In genomic region chr22:46219650-46220049, GRCh38 we compare ENCODE assay signal across 31 cellular contexts. TPM values are rescaled to one million over a fixed set of nuclear protein-coding genes. Genes with fewer than 3 reads are reported as not detected.
DNase-seq lines count a peak whose midpoint lies in the region; ATAC-seq, FAIRE-seq and TF ChIP-seq lines count a peak whose summit lies in the region.
"Had no signal": no experiment of that assay in that cellular context is flagged by ENCODE, and none has a peak within 500 bp of the region (broad histone marks: within the 10 kb centered on the region; RNA-seq: fewer than 3 reads in every experiment).

No MANE protein-coding gene starts in this region.

- POLR2A ChIA-PET in activated CD4-positive, alpha-beta memory T cell treated with anti-CD3 and anti-CD28 coated beads for 36 hours (lab: Charles Lee): no interaction called here
- POLR2A ChIA-PET in activated CD4-positive, alpha-beta memory T cell treated with anti-CD3 and anti-CD28 coated beads, Interleukin-2, amount 10 ng/mL, durations not matched to agents 7 days and 5 days (lab: Charles Lee): no interaction called here
- POLR2A ChIA-PET in K562 (lab: Yijun Ruan, JAX): no interaction called here

- 49% methylated on average over 9 of the region's 10 CpGs for WGBS in K562 (ENCODE audit: insufficient coverage, low coverage, missing lambda C conversion rate)
- WGBS in mesendoderm (ENCODE audit: extremely low coverage, insufficient coverage, low lambda C conversion rate): no CpG with 5 or more reads among the region's 10 CpGs

- ATAC-seq in K562 (no peak), GM18867 (IDR thresholded peaks at IDR 0.05; ENCODE audit: unreplicated experiment) (no peak), HG02981 (IDR thresholded peaks at IDR 0.05; ENCODE audit: unreplicated experiment) (no peak)
- ATAC-seq: esophagus mucosa had no signal

- H2AK5ac ChIP-seq in mesendoderm (ENCODE audit: low read length): no peak overlapping the region

- no peak overlapping the region for H2BK5ac ChIP-seq in mesendoderm (ENCODE audit: low read length)

- H4K8ac ChIP-seq in mesendoderm (ENCODE audit: low read depth, low read length): no peak overlapping the region

- no peak overlapping the region for H3K27ac Mint-ChIP-seq in activated CD4-positive, alpha-beta memory T cell treated with anti-CD3 and anti-CD28 coated beads for 36 hours
- no peak overlapping the region for H3K27ac Mint-ChIP-seq in activated CD4-positive, alpha-beta memory T cell treated with anti-CD3 and anti-CD28 coated beads, Interleukin-2, amount 10 ng/mL, durations not matched to agents 7 days and 5 days
- H3K27ac Mint-ChIP-seq: activated naive CD4-positive, alpha-beta T cell treated with anti-CD3 and anti-CD28 coated beads, Interleukin-2, amount 50 U/mL, for 24 hours had no signal

- H4K5ac ChIP-seq in mesendoderm (ENCODE audit: low read length): no peak overlapping the region

- in situ Hi-C loops in K562 (cut with MboI): no loop called here

- no peak overlapping the region for H3K27ac ChIP-seq in K562 (ENCODE audit: extremely low read depth, low read depth, low read length)
- H3K27ac ChIP-seq in mesendoderm (ENCODE audit: low read depth, low read length): no peak overlapping the region
- H3K27ac ChIP-seq: KMS-11, SK-N-MC had no signal

- H2AFZ ChIP-seq in K562 (ENCODE audit: low read depth, low read length): no peak overlapping the region

- no peak overlapping the region for H3K4me3 Mint-ChIP-seq in activated CD4-positive, alpha-beta memory T cell treated with anti-CD3 and anti-CD28 coated beads for 36 hours
- no peak overlapping the region for H3K4me3 Mint-ChIP-seq in activated CD4-positive, alpha-beta memory T cell treated with anti-CD3 and anti-CD28 coated beads, Interleukin-2, amount 10 ng/mL, durations not matched to agents 7 days and 5 days
- H3K4me3 Mint-ChIP-seq: activated naive CD4-positive, alpha-beta T cell treated with anti-CD3 and anti-CD28 coated beads, Interleukin-2, amount 50 U/mL, for 24 hours had no signal

- intact Hi-C loops in activated CD4-positive, alpha-beta memory T cell treated with anti-CD3 and anti-CD28 coated beads for 36 hours (cut with micrococcal nuclease): loop anchor here (2.0 kb wide), 1 partner anchor 31 kb away; the partner anchor contains the start of gene CDPF1
- intact Hi-C loops in K562 (cut with micrococcal nuclease): no loop called here

- H2BK15ac ChIP-seq in mesendoderm (replicated peaks; ENCODE audit: low read depth): no peak overlapping the region

- TF ChIP-seq CTCF in K562 (IDR thresholded peaks at IDR 0.05 in 2 of 3, conservative IDR thresholded peaks at IDR 0.05 in 1 of 3; ENCODE audit: insufficient read depth in 2 of 3, low read depth in 1 of 3, low read length in 3 of 3): no peak

- peak; percentile 18 for DNase-seq in activated CD4-positive, alpha-beta memory T cell treated with anti-CD3 and anti-CD28 coated beads for 36 hours
- DNase-seq in activated CD4-positive, alpha-beta memory T cell treated with anti-CD3 and anti-CD28 coated beads, Interleukin-2, amount 10 ng/mL, durations not matched to agents 7 days and 5 days: no peak
- DNase-seq in GM19239 (ENCODE audit: insufficient read length, low spot score) (peak; percentile 33), NCI-H345 treated with DMSO at 0.1 percent for 48 hours (lab: John Stamatoyannopoulos, UW; ENCODE audit: unreplicated experiment) (peak; percentile 45), K562 (ENCODE audit: extremely low read depth in 1 of 4, low spot score in 3 of 4) (no peak), mesendoderm (no peak)
- DNase-seq: activated CD4-positive, CD25-positive, alpha-beta regulatory T cell; activated CD8-positive, alpha-beta memory T cell treated with anti-CD3 and anti-CD28 coated beads, Interleukin-2, amount 50 U/mL, for 48 hours; cerebellar nuclear complex; effector CD4-positive, alpha-beta T cell; GF-D8; hypothalamus; mammary epithelial cell; NCI-H1048; NCI-H2081 treated with DMSO at 0.1 percent for 48 hours; NCI-H69; nucleus accumbens; stimulated activated CD4-positive, alpha-beta T cell treated with anti-CD3 and anti-CD28 coated beads, Interleukin-4, amount 100 ng/mL, for 4 hours; T1000; trophoblast cell had no signal

- H3K4me2 ChIP-seq in K562 (ENCODE audit: insufficient read depth, low read length) (no peak overlapping the region), mesendoderm (ENCODE audit: low read length) (no peak overlapping the region)
- H3K4me2 ChIP-seq: KMS-11 had no signal

- no peak for TF ChIP-seq RAD21 in K562 (CRISPR knock-in tag; conservative IDR thresholded peaks at IDR 0.05 in 1 of 2, IDR thresholded peaks at IDR 0.05 in 1 of 2)

- H3K9ac ChIP-seq in K562 (ENCODE audit: insufficient read depth in 1 of 2, low read depth in 2 of 2, low read length in 2 of 2) (no peak overlapping the region), mesendoderm (ENCODE audit: low read length) (no peak overlapping the region)
- H3K9ac ChIP-seq: KMS-11 had no signal

- no peak overlapping the region for H3K56ac ChIP-seq in mesendoderm (ENCODE audit: low read length)

- H3K4me1 ChIP-seq in K562 (replicated peaks in 1 of 2; ENCODE audit: control insufficient read depth in 2 of 2, insufficient read depth in 2 of 2, low read length in 2 of 2): peaks cover 0 to 7% of the 10 kb centered on the region in 2 experiments; a peak in 1 of 5 replicates
- no peaks in the 10 kb centered on the region for H3K4me1 ChIP-seq in mesendoderm (ENCODE audit: control insufficient read depth, low read depth, low read length)

- H3K36me3 Mint-ChIP-seq in activated CD4-positive, alpha-beta memory T cell treated with anti-CD3 and anti-CD28 coated beads for 36 hours: peaks cover 29% of the 10 kb centered on the region
- peaks cover 35% of the 10 kb centered on the region for H3K36me3 Mint-ChIP-seq in activated CD4-positive, alpha-beta memory T cell treated with anti-CD3 and anti-CD28 coated beads, Interleukin-2, amount 10 ng/mL, durations not matched to agents 7 days and 5 days (ENCODE audit: low read depth)

- H3K9me3 ChIP-seq in K562 (replicated peaks; ENCODE audit: control insufficient read depth, insufficient read depth, low read depth, low read length): no peaks in the 10 kb centered on the region

- peaks cover 15% of the 10 kb centered on the region for H3K4me1 Mint-ChIP-seq in activated CD4-positive, alpha-beta memory T cell treated with anti-CD3 and anti-CD28 coated beads for 36 hours (ENCODE audit: low read depth)
- H3K4me1 Mint-ChIP-seq in activated CD4-positive, alpha-beta memory T cell treated with anti-CD3 and anti-CD28 coated beads, Interleukin-2, amount 10 ng/mL, durations not matched to agents 7 days and 5 days: peaks cover 17% of the 10 kb centered on the region

- H3K27me3 ChIP-seq in K562 (ENCODE audit: control insufficient read depth in 2 of 2, insufficient read depth in 2 of 2, low read length in 2 of 2): no peaks in the 10 kb centered on the region
- H3K27me3 ChIP-seq in mesendoderm (ENCODE audit: insufficient read depth, low read length, poor library complexity): no peaks in the 10 kb centered on the region

- no peak for TF ChIP-seq EP300 in K562 (IDR thresholded peaks at IDR 0.05; ENCODE audit: low read length)

- H3K4me3 ChIP-seq in K562: no peak overlapping the region
- H3K4me3 ChIP-seq in mesendoderm (ENCODE audit: low read length): no peak overlapping the region
- H3K4me3 ChIP-seq: SK-N-MC had no signal

- H3K79me2 ChIP-seq in K562 (ENCODE audit: control insufficient read depth, insufficient read depth, low read length) (no peaks in the 10 kb centered on the region), mesendoderm (ENCODE audit: control insufficient read depth, insufficient read depth, low read length) (no peaks in the 10 kb centered on the region)

- no TSS peak for BruUV-seq in K562 (replicated peaks; lab: Mats Ljungman, UMichigan)

- CTCF ChIA-PET in activated CD4-positive, alpha-beta memory T cell treated with anti-CD3 and anti-CD28 coated beads for 36 hours (lab: Charles Lee): no interaction called here
- CTCF ChIA-PET in activated CD4-positive, alpha-beta memory T cell treated with anti-CD3 and anti-CD28 coated beads, Interleukin-2, amount 10 ng/mL, durations not matched to agents 7 days and 5 days (lab: Charles Lee): no interaction called here
- CTCF ChIA-PET in K562 (lab: Yijun Ruan, JAX; ENCODE audit: low intra/inter-chr PET ratio): no interaction called here

- H3K9me3 Mint-ChIP-seq in activated CD4-positive, alpha-beta memory T cell treated with anti-CD3 and anti-CD28 coated beads for 36 hours: no peaks in the 10 kb centered on the region
- H3K9me3 Mint-ChIP-seq in activated CD4-positive, alpha-beta memory T cell treated with anti-CD3 and anti-CD28 coated beads, Interleukin-2, amount 10 ng/mL, durations not matched to agents 7 days and 5 days: no peaks in the 10 kb centered on the region
- H3K9me3 Mint-ChIP-seq: activated naive CD4-positive, alpha-beta T cell treated with anti-CD3 and anti-CD28 coated beads, Interleukin-2, amount 50 U/mL, for 24 hours had no signal

- no peaks in the 10 kb centered on the region for H3K27me3 Mint-ChIP-seq in activated CD4-positive, alpha-beta memory T cell treated with anti-CD3 and anti-CD28 coated beads for 36 hours
- H3K27me3 Mint-ChIP-seq in activated CD4-positive, alpha-beta memory T cell treated with anti-CD3 and anti-CD28 coated beads, Interleukin-2, amount 10 ng/mL, durations not matched to agents 7 days and 5 days: no peaks in the 10 kb centered on the region
- H3K27me3 Mint-ChIP-seq: activated naive CD4-positive, alpha-beta T cell treated with anti-CD3 and anti-CD28 coated beads, Interleukin-2, amount 50 U/mL, for 24 hours had no signal

- H4K20me1 ChIP-seq in K562 (replicated peaks; ENCODE audit: control insufficient read depth, insufficient read depth, low read length): no peaks in the 10 kb centered on the region

- H3K23ac ChIP-seq in mesendoderm (ENCODE audit: low read length): no peak overlapping the region

- H3K79me1 ChIP-seq in mesendoderm (ENCODE audit: low read length): no peaks in the 10 kb centered on the region

- H3K36me3 ChIP-seq in K562 (ENCODE audit: control insufficient read depth, insufficient read depth, low read length) (no peaks in the 10 kb centered on the region), mesendoderm (ENCODE audit: control insufficient read depth, insufficient read depth, low read length) (no peaks in the 10 kb centered on the region)

- H3K18ac ChIP-seq in mesendoderm (ENCODE audit: low read length): no peak overlapping the region

- H2BK120ac ChIP-seq in mesendoderm (ENCODE audit: low read depth, low read length): no peak overlapping the region

- no peak for TF ChIP-seq POLR2A in K562 (conservative IDR thresholded peaks at IDR 0.05)

- no peaks in the 10 kb centered on the region for H3K9me1 ChIP-seq in K562 (ENCODE audit: control insufficient read depth, insufficient read depth, low read length)

- H3K4ac ChIP-seq in mesendoderm (ENCODE audit: low read depth, low read length): no peak overlapping the region

- FAIRE-seq in GM19239 (lab: Jason Lieb, UNC) (peak; percentile 74), K562 (lab: Jason Lieb, UNC) (no peak)
- FAIRE-seq: frontal cortex, GM12891, islet of Langerhans had no signal

RNA-seq across cellular contexts. Expression of gene CDPF1, which starts 30.4 kb away (rescaled TPM):
- 1 to 10 TPM; 6.8 to 8.2 TPM for total RNA-seq in activated CD4-positive, alpha-beta memory T cell treated with anti-CD3 and anti-CD28 coated beads for 36 hours
- total RNA-seq in activated CD4-positive, alpha-beta memory T cell treated with anti-CD3 and anti-CD28 coated beads, Interleukin-2, amount 10 ng/mL, durations not matched to agents 7 days and 5 days: 10 to 100 TPM in 1 of 2 experiments, 1 to 10 TPM in 1; 9.6 to 11.8 TPM
- 5.4 and 14.5 TPM in 2 replicates for total RNA-seq in K562 (2011; cell fraction: chromatin; rRNA removed; ENCODE audit: low replicate concordance)
- total RNA-seq in K562 (2011; cell fraction: nucleolus; rRNA removed): 12.8 and 13.5 TPM in 2 replicates
- 7.3 and 10.5 TPM in 2 replicates for total RNA-seq in K562 (2011; cell fraction: nucleoplasm; rRNA removed)
- total RNA-seq in K562 (2014; rRNA removed): 14.5 and 18.8 TPM in 2 replicates
- 4.6 and 4.9 TPM in 2 replicates for total RNA-seq in K562 (2014; rRNA removed; fragmentation: Illumina TruSeq; extraction: Trizol)
- 6.1 and 7.0 TPM in 2 replicates for total RNA-seq in K562 (2015; rRNA removed; fragmentation: Illumina TruSeq; extraction: Trizol)
- total RNA-seq in K562 (2021): 10.2 and 11.1 TPM in 2 replicates
- 9.1 and 13.4 TPM in 2 replicates for polyA plus RNA-seq in K562 (2011; rRNA removed)
- 12.6 and 16.5 TPM in 2 replicates for polyA plus RNA-seq in K562 (2011; cell fraction: cytosol; rRNA removed)
- polyA plus RNA-seq in K562 (2011; cell fraction: nucleus; rRNA removed): 31.9 and 35.6 TPM in 2 replicates
- 8.0 and 13.0 TPM in 2 replicates for polyA plus RNA-seq in K562 (2012)
- polyA plus RNA-seq in K562 (2014; fragmentation: Illumina TruSeq; extraction: Trizol): 10.6 and 11.5 TPM in 2 replicates
- polyA plus RNA-seq in K562 (2014; fragmentation: Nextera tagmentation; extraction: Ambion mirVana): 1 to 10 TPM in 1 of 2 experiments, under 1 TPM in 1; 0.84 to 3.2 TPM
- polyA plus RNA-seq in K562 (2014; rRNA removed): 19.2 and 19.5 TPM in 2 replicates
- 2.3 and 2.7 TPM in 2 replicates for polyA minus RNA-seq in K562 (2011; rRNA and poly(A)+ RNA removed)
- 2.5 and 2.8 TPM in 2 replicates for polyA minus RNA-seq in K562 (2011; cell fraction: cytosol; rRNA and poly(A)+ RNA removed)
- polyA minus RNA-seq in K562 (2011; cell fraction: nucleus; rRNA and poly(A)+ RNA removed): 3.9 and 4.2 TPM in 2 replicates
- polyA plus RNA-seq in mesendoderm (2013, experiment 1 of 2): 6.4 TPM
- polyA plus RNA-seq in mesendoderm (2013, experiment 2 of 2): 5.4 TPM

RNA-seq across cellular contexts. Expression of gene PKDREJ, which starts 43.5 kb away (rescaled TPM):
- total RNA-seq in activated CD4-positive, alpha-beta memory T cell treated with anti-CD3 and anti-CD28 coated beads for 36 hours: not detected
- total RNA-seq in activated CD4-positive, alpha-beta memory T cell treated with anti-CD3 and anti-CD28 coated beads, Interleukin-2, amount 10 ng/mL, durations not matched to agents 7 days and 5 days: not detected
- total RNA-seq in K562 (2011; cell fraction: chromatin; rRNA removed; ENCODE audit: low replicate concordance): 0.05 TPM in 1 of 2 replicates, not detected in the other
- total RNA-seq in K562 (2011; cell fraction: nucleolus; rRNA removed): not detected in 2 replicates
- not detected in 2 replicates for total RNA-seq in K562 (2011; cell fraction: nucleoplasm; rRNA removed)
- total RNA-seq in K562 (2014; rRNA removed) (not detected in 2 replicates), K562 (2014; rRNA removed; fragmentation: Illumina TruSeq; extraction: Trizol) (not detected in 2 replicates), K562 (2015; rRNA removed; fragmentation: Illumina TruSeq; extraction: Trizol) (not detected in 2 replicates), K562 (2021) (not detected in 2 replicates)
- polyA plus RNA-seq in K562 (2011; rRNA removed) (not detected in 2 replicates), K562 (2014; fragmentation: Illumina TruSeq; extraction: Trizol) (not detected in 2 replicates), K562 (2014; fragmentation: Nextera tagmentation; extraction: Ambion mirVana) (under 1 TPM in 1 of 2 experiments, not detected in 1; 0.03 TPM), K562 (2014; rRNA removed) (not detected in 2 replicates)
- not detected in 2 replicates for polyA plus RNA-seq in K562 (2011; cell fraction: cytosol; rRNA removed)
- polyA plus RNA-seq in K562 (2011; cell fraction: nucleus; rRNA removed): 0.01 TPM in 1 of 2 replicates, not detected in the other
- 0.18 and 0.47 TPM in 2 replicates for polyA plus RNA-seq in K562 (2012)
- polyA minus RNA-seq in K562 (2011; rRNA and poly(A)+ RNA removed): not detected in 2 replicates
- not detected in 2 replicates for polyA minus RNA-seq in K562 (2011; cell fraction: cytosol; rRNA and poly(A)+ RNA removed)
- not detected in 2 replicates for polyA minus RNA-seq in K562 (2011; cell fraction: nucleus; rRNA and poly(A)+ RNA removed)
- polyA plus RNA-seq in mesendoderm (2013, experiment 1 of 2): 0.03 TPM
- 0.04 TPM for polyA plus RNA-seq in mesendoderm (2013, experiment 2 of 2)
- total RNA-seq: H4, mammary epithelial cell, myocyte had no signal
- polyA plus RNA-seq: mammary epithelial cell had no signal

RNA-seq across cellular contexts. Expression of gene TTC38, which starts 48.2 kb away (rescaled TPM):
- 1 to 10 TPM; 8.7 to 9.4 TPM for total RNA-seq in activated CD4-positive, alpha-beta memory T cell treated with anti-CD3 and anti-CD28 coated beads for 36 hours
- 10 to 100 TPM; 17.8 to 20.7 TPM for total RNA-seq in activated CD4-positive, alpha-beta memory T cell treated with anti-CD3 and anti-CD28 coated beads, Interleukin-2, amount 10 ng/mL, durations not matched to agents 7 days and 5 days
- total RNA-seq in K562 (2011; cell fraction: chromatin; rRNA removed; ENCODE audit: low replicate concordance): 44.5 and 81.7 TPM in 2 replicates
- 45.4 and 50.8 TPM in 2 replicates for total RNA-seq in K562 (2011; cell fraction: nucleolus; rRNA removed)
- 39.4 and 44.0 TPM in 2 replicates for total RNA-seq in K562 (2011; cell fraction: nucleoplasm; rRNA removed)
- total RNA-seq in K562 (2014; rRNA removed) (18.1 and 27.6 TPM in 2 replicates), K562 (2014; rRNA removed; fragmentation: Illumina TruSeq; extraction: Trizol) (12.5 and 14.4 TPM in 2 replicates), K562 (2015; rRNA removed; fragmentation: Illumina TruSeq; extraction: Trizol) (18.2 and 22.2 TPM in 2 replicates), K562 (2021) (23.0 and 28.4 TPM in 2 replicates)
- polyA plus RNA-seq in K562 (2011; rRNA removed) (21.4 and 38.9 TPM in 2 replicates), K562 (2014; fragmentation: Illumina TruSeq; extraction: Trizol) (16.9 and 17.9 TPM in 2 replicates), K562 (2014; fragmentation: Nextera tagmentation; extraction: Ambion mirVana) (1 to 10 TPM in 1 of 2 experiments, under 1 TPM in 1; 0.84 to 2.5 TPM), K562 (2014; rRNA removed) (13.9 and 20.3 TPM in 2 replicates)
- polyA plus RNA-seq in K562 (2011; cell fraction: cytosol; rRNA removed): 32.9 and 33.8 TPM in 2 replicates
- 55.5 and 90.2 TPM in 2 replicates for polyA plus RNA-seq in K562 (2011; cell fraction: nucleus; rRNA removed)
- 13.8 and 18.0 TPM in 2 replicates for polyA plus RNA-seq in K562 (2012)
- 22.3 and 22.8 TPM in 2 replicates for polyA minus RNA-seq in K562 (2011; rRNA and poly(A)+ RNA removed)
- polyA minus RNA-seq in K562 (2011; cell fraction: cytosol; rRNA and poly(A)+ RNA removed): 16.7 and 34.3 TPM in 2 replicates
- 19.3 and 27.3 TPM in 2 replicates for polyA minus RNA-seq in K562 (2011; cell fraction: nucleus; rRNA and poly(A)+ RNA removed)
- polyA plus RNA-seq in mesendoderm (2013, experiment 1 of 2): 11.0 TPM
- 14.0 TPM for polyA plus RNA-seq in mesendoderm (2013, experiment 2 of 2)

Comparison
In these comparisons a context has a peak if more than half of its experiments do, and no peak if none do; other contexts are left out.
1. DNase-seq: peak in activated CD4-positive, alpha-beta memory T cell treated with anti-CD3 and anti-CD28 coated beads for 36 hours (single experiment), GM19239 (single experiment) and NCI-H345 treated with DMSO at 0.1 percent for 48 hours (single experiment); none in activated CD4-positive, alpha-beta memory T cell treated with anti-CD3 and anti-CD28 coated beads, Interleukin-2, amount 10 ng/mL, durations not matched to agents 7 days and 5 days (single experiment), K562 (0 of 4) and mesendoderm (single experiment).